In the genomic region with DNA sequence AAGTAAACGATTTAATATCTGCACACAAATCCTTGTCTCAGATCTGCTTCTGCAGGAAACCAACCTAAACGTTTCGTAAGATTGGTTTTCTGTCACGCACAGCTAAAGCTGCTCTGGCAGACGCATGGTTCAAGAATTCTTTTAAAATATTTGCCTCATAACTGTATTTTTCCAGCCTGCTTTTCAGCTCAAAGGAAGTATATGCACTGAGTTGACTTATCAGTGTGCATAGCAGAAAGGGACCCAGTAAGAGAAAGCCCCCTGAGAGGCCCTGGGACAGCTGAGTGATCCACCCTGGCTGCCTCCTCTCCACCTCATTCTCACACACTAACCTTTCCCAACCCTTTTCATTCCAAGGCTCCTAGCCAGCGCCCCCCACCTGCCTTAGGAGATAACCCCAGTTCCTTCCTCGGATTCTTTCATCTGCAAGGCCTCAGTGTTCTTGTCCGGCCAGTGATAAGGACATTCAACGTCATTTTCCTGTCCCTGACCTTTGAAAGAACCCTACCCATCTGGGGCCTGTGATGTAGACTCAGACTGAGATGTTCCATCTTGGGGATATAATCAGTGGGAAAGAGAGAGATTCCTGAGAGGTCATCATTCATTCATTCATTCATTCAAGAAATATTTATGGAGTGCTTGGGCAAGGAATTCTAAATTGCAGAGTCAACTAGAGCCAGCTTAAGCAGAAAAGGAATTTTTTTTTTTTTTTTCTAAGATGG, we compare ENCODE assay signal across 1 cellular context.
TF ChIP-seq lines count a peak whose summit lies in the region.

No MANE protein-coding gene starts in this region.

TF ChIP-seq in K562, 482 proteins besides CTCF, POLR2A, EP300 and RAD21 (continued from another document and continues in another):
- TF ChIP-seq CEBPG (CRISPR knock-in tag; IDR thresholded peaks at IDR 0.05) (no peak), CEBPG (tag; conservative IDR thresholded peaks at IDR 0.05 in 1 of 2, IDR thresholded peaks at IDR 0.05 in 1 of 2) (no peak), TBP (optimal IDR thresholded peaks at IDR 0.05; ENCODE audit: low read depth, low read length) (no peak), ILK (tag; IDR thresholded peaks at IDR 0.05; ENCODE audit: borderline replicate concordance, low read depth) (no peak), ZC3H4 (CRISPR knock-in tag; IDR thresholded peaks at IDR 0.05; ENCODE audit: borderline replicate concordance) (no peak), ILF3 (IDR thresholded peaks at IDR 0.05; ENCODE audit: borderline replicate concordance) (no peak), LARP7 (IDR thresholded peaks at IDR 0.05) (no peak), KDM1A (IDR thresholded peaks at IDR 0.05) (peak; percentile 92 to 93), NFE2 (IDR thresholded peaks at IDR 0.05; ENCODE audit: low read depth) (peak; percentile 36; the same call in 1 of the 2 replicates), ESRRA (IDR thresholded peaks at IDR 0.05; ENCODE audit: borderline replicate concordance, low read depth) (peak; percentile 90), OTX1 (CRISPR knock-in tag; IDR thresholded peaks at IDR 0.05) (no peak), NFE2L1 (tag; IDR thresholded peaks at IDR 0.05; ENCODE audit: borderline replicate concordance, low read depth) (no peak), DPF2 (IDR thresholded peaks at IDR 0.05) (peak; percentile 97), SMARCE1 (IDR thresholded peaks at IDR 0.05) (peak; percentile 92), POLR2G (IDR thresholded peaks at IDR 0.05; ENCODE audit: low read depth, low read length) (no peak), ARID1B (IDR thresholded peaks at IDR 0.05) (peak; percentile 98), MYBL2 (IDR thresholded peaks at IDR 0.05; ENCODE audit: low read depth) (no peak), MYBL2 (CRISPR knock-in tag; IDR thresholded peaks at IDR 0.05; ENCODE audit: borderline replicate concordance) (no peak), COPS2 (conservative IDR thresholded peaks at IDR 0.05) (no peak), ZNF561 (CRISPR knock-in tag; conservative IDR thresholded peaks at IDR 0.05) (no peak), HSF4 (CRISPR knock-in tag; IDR thresholded peaks at IDR 0.05; ENCODE audit: borderline replicate concordance) (no peak), NCOA6 (IDR thresholded peaks at IDR 0.05) (no peak), TCF7L2 (IDR thresholded peaks at IDR 0.05; ENCODE audit: low read depth, low read length) (peak; percentile 79; the same call in 1 of the 2 replicates), SRSF9 (IDR thresholded peaks at IDR 0.05; ENCODE audit: borderline replicate concordance, low read depth, low read length) (no peak), BMI1 (IDR thresholded peaks at IDR 0.05; ENCODE audit: low read length) (no peak), ERF (CRISPR knock-in tag; IDR thresholded peaks at IDR 0.05) (no peak), TOE1 (IDR thresholded peaks at IDR 0.05; ENCODE audit: borderline replicate concordance) (0 out of 2 replicates have a peak, but pooled peaks have one; percentile 63), TOE1 (CRISPR knock-in tag; IDR thresholded peaks at IDR 0.05; ENCODE audit: borderline replicate concordance, low read depth) (no peak), SUPT5H (IDR thresholded peaks at IDR 0.05) (no peak), YBX1 (IDR thresholded peaks at IDR 0.05) (no peak), FIP1L1 (IDR thresholded peaks at IDR 0.05; ENCODE audit: low read depth, low read length, poor library complexity, severe bottlenecking) (no peak), ELF2 (CRISPR knock-in tag; IDR thresholded peaks at IDR 0.05) (no peak), XRCC4 (IDR thresholded peaks at IDR 0.05; ENCODE audit: extremely low read depth, insufficient read depth, insufficient read length) (no peak), HMG20B (CRISPR knock-in tag; IDR thresholded peaks at IDR 0.05) (no peak), PML (IDR thresholded peaks at IDR 0.05; ENCODE audit: low read length) (peak; percentile 87), HNRNPL (IDR thresholded peaks at IDR 0.05; ENCODE audit: low read depth, low read length) (no peak), SIN3B (IDR thresholded peaks at IDR 0.05; ENCODE audit: low read depth) (0 out of 2 replicates have a peak, but pooled peaks have one; percentile 29), SPI1 (IDR thresholded peaks at IDR 0.05; ENCODE audit: borderline replicate concordance, low read depth, low read length) (peak; percentile 90), JUNB (CRISPR knock-in tag; conservative IDR thresholded peaks at IDR 0.05) (no peak), SRSF1 (IDR thresholded peaks at IDR 0.05; ENCODE audit: low read depth, low read length) (no peak), FOXK1 (CRISPR knock-in tag; IDR thresholded peaks at IDR 0.05; ENCODE audit: borderline replicate concordance) (no peak), SMAD1 (IDR thresholded peaks at IDR 0.05; ENCODE audit: low read depth, low read length, partially characterized antibody) (no peak)
- TF ChIP-seq, protein P1, sequence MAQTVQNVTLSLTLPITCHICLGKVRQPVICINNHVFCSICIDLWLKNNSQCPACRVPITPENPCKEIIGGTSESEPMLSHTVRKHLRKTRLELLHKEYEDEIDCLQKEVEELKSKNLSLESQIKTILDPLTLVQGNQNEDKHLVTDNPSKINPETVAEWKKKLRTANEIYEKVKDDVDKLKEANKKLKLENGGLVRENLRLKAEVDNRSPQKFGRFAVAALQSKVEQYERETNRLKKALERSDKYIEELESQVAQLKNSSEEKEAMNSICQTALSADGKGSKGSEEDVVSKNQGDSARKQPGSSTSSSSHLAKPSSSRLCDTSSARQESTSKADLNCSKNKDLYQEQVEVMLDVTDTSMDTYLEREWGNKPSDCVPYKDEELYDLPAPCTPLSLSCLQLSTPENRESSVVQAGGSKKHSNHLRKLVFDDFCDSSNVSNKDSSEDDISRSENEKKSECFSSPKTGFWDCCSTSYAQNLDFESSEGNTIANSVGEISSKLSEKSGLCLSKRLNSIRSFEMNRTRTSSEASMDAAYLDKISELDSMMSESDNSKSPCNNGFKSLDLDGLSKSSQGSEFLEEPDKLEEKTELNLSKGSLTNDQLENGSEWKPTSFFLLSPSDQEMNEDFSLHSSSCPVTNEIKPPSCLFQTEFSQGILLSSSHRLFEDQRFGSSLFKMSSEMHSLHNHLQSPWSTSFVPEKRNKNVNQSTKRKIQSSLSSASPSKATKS (CRISPR knock-in tag; IDR thresholded peaks at IDR 0.05), result no peak
- TF ChIP-seq, protein P2, sequence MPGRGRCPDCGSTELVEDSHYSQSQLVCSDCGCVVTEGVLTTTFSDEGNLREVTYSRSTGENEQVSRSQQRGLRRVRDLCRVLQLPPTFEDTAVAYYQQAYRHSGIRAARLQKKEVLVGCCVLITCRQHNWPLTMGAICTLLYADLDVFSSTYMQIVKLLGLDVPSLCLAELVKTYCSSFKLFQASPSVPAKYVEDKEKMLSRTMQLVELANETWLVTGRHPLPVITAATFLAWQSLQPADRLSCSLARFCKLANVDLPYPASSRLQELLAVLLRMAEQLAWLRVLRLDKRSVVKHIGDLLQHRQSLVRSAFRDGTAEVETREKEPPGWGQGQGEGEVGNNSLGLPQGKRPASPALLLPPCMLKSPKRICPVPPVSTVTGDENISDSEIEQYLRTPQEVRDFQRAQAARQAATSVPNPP (IDR thresholded peaks at IDR 0.05; ENCODE audit: borderline replicate concordance, insufficient read depth, insufficient read length), result no peak
- TF ChIP-seq, protein P3, sequence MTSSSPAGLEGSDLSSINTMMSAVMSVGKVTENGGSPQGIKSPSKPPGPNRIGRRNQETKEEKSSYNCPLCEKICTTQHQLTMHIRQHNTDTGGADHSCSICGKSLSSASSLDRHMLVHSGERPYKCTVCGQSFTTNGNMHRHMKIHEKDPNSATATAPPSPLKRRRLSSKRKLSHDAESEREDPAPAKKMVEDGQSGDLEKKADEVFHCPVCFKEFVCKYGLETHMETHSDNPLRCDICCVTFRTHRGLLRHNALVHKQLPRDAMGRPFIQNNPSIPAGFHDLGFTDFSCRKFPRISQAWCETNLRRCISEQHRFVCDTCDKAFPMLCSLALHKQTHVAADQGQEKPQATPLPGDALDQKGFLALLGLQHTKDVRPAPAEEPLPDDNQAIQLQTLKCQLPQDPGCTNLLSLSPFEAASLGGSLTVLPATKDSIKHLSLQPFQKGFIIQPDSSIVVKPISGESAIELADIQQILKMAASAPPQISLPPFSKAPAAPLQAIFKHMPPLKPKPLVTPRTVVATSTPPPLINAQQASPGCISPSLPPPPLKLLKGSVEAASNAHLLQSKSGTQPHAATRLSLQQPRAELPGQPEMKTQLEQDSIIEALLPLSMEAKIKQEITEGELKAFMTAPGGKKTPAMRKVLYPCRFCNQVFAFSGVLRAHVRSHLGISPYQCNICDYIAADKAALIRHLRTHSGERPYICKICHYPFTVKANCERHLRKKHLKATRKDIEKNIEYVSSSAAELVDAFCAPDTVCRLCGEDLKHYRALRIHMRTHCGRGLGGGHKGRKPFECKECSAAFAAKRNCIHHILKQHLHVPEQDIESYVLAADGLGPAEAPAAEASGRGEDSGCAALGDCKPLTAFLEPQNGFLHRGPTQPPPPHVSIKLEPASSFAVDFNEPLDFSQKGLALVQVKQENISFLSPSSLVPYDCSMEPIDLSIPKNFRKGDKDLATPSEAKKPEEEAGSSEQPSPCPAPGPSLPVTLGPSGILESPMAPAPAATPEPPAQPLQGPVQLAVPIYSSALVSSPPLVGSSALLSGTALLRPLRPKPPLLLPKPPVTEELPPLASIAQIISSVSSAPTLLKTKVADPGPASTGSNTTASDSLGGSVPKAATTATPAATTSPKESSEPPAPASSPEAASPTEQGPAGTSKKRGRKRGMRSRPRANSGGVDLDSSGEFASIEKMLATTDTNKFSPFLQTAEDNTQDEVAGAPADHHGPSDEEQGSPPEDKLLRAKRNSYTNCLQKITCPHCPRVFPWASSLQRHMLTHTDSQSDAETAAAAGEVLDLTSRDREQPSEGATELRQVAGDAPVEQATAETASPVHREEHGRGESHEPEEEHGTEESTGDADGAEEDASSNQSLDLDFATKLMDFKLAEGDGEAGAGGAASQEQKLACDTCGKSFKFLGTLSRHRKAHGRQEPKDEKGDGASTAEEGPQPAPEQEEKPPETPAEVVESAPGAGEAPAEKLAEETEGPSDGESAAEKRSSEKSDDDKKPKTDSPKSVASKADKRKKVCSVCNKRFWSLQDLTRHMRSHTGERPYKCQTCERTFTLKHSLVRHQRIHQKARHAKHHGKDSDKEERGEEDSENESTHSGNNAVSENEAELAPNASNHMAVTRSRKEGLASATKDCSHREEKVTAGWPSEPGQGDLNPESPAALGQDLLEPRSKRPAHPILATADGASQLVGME (CRISPR knock-in tag; IDR thresholded peaks at IDR 0.05), result no peak
- TF ChIP-seq, protein P4, sequence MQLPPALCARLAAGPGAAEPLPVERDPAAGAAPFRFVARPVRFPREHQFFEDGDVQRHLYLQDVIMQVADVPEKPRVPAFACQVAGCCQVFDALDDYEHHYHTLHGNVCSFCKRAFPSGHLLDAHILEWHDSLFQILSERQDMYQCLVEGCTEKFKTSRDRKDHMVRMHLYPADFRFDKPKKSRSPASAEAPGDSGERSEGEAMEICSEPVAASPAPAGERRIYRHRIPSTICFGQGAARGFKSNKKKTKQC (CRISPR knock-in tag; IDR thresholded peaks at IDR 0.05), result no peak
- TF ChIP-seq, protein P5, sequence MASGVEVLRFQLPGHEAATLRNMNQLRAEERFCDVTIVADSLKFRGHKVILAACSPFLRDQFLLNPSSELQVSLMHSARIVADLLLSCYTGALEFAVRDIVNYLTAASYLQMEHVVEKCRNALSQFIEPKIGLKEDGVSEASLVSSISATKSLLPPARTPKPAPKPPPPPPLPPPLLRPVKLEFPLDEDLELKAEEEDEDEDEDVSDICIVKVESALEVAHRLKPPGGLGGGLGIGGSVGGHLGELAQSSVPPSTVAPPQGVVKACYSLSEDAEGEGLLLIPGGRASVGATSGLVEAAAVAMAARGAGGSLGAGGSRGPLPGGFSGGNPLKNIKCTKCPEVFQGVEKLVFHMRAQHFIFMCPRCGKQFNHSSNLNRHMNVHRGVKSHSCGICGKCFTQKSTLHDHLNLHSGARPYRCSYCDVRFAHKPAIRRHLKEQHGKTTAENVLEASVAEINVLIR (CRISPR knock-in tag; IDR thresholded peaks at IDR 0.05), result peak; percentile 65
- TF ChIP-seq, protein P6, sequence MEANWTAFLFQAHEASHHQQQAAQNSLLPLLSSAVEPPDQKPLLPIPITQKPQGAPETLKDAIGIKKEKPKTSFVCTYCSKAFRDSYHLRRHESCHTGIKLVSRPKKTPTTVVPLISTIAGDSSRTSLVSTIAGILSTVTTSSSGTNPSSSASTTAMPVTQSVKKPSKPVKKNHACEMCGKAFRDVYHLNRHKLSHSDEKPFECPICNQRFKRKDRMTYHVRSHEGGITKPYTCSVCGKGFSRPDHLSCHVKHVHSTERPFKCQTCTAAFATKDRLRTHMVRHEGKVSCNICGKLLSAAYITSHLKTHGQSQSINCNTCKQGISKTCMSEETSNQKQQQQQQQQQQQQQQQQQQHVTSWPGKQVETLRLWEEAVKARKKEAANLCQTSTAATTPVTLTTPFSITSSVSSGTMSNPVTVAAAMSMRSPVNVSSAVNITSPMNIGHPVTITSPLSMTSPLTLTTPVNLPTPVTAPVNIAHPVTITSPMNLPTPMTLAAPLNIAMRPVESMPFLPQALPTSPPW (CRISPR knock-in tag; IDR thresholded peaks at IDR 0.05), result peak; percentile 42
- TF ChIP-seq, protein P7, sequence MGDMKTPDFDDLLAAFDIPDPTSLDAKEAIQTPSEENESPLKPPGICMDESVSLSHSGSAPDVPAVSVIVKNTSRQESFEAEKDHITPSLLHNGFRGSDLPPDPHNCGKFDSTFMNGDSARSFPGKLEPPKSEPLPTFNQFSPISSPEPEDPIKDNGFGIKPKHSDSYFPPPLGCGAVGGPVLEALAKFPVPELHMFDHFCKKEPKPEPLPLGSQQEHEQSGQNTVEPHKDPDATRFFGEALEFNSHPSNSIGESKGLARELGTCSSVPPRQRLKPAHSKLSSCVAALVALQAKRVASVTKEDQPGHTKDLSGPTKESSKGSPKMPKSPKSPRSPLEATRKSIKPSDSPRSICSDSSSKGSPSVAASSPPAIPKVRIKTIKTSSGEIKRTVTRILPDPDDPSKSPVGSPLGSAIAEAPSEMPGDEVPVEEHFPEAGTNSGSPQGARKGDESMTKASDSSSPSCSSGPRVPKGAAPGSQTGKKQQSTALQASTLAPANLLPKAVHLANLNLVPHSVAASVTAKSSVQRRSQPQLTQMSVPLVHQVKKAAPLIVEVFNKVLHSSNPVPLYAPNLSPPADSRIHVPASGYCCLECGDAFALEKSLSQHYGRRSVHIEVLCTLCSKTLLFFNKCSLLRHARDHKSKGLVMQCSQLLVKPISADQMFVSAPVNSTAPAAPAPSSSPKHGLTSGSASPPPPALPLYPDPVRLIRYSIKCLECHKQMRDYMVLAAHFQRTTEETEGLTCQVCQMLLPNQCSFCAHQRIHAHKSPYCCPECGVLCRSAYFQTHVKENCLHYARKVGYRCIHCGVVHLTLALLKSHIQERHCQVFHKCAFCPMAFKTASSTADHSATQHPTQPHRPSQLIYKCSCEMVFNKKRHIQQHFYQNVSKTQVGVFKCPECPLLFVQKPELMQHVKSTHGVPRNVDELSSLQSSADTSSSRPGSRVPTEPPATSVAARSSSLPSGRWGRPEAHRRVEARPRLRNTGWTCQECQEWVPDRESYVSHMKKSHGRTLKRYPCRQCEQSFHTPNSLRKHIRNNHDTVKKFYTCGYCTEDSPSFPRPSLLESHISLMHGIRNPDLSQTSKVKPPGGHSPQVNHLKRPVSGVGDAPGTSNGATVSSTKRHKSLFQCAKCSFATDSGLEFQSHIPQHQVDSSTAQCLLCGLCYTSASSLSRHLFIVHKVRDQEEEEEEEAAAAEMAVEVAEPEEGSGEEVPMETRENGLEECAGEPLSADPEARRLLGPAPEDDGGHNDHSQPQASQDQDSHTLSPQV (IDR thresholded peaks at IDR 0.05), result peak; percentile 88
